In genomic region chr14:92510972-92511371, GRCh38 we compare ENCODE assay signal across 13 cellular contexts. TPM values are rescaled to one million over a fixed set of nuclear protein-coding genes. Genes with fewer than 3 reads are reported as not detected.
A peak's percentile ranks its signal among the peaks of the same experiment; 100 is the strongest.
DNase-seq lines count a peak whose midpoint lies in the region; ATAC-seq and TF ChIP-seq lines count a peak whose summit lies in the region.
"Had no signal": no experiment of that assay in that cellular context is flagged by ENCODE, and none has a peak within 500 bp of the region (broad histone marks: within the 10 kb centered on the region; RNA-seq: fewer than 3 reads in every experiment).

No MANE protein-coding gene starts in this region.

- no peak for TF ChIP-seq CTCF in left ventricle myocardium inferior (IDR thresholded peaks at IDR 0.05; ENCODE audit: borderline replicate concordance)
- peak; percentile 34 for TF ChIP-seq CTCF in liver (IDR thresholded peaks at IDR 0.05; ENCODE audit: low read depth, low read length, missing input control)

- CTCF ChIA-PET in CD4-positive, alpha-beta memory T cell (lab: Charles Lee; ENCODE audit: partially characterized antibody): no interaction called here

- no peak overlapping the region for H3K9ac ChIP-seq in liver (ENCODE audit: low read depth in 1 of 2, low read length in 2 of 2)

- peak; percentile 63 to 70 for TF ChIP-seq RAD21 in liver (IDR thresholded peaks at IDR 0.05)

- 95% methylated on average over 2 of the region's 2 CpGs for WGBS in right cardiac atrium
- 91% methylated on average over 2 of the region's 2 CpGs for WGBS in liver

- H3K36me3 ChIP-seq in left ventricle myocardium inferior (no peaks in the 10 kb centered on the region), liver (ENCODE audit: control insufficient read depth in 4 of 4, insufficient read depth in 3 of 4, low read depth in 1 of 4, low read length in 3 of 4) (no peaks in the 10 kb centered on the region)
- H3K36me3 ChIP-seq in CD4-positive, alpha-beta memory T cell (ENCODE audit: insufficient read depth, low read length): no peaks in the 10 kb centered on the region

- H3K9me3 Mint-ChIP-seq in CD4-positive, alpha-beta memory T cell: no peaks in the 10 kb centered on the region
- H3K9me3 Mint-ChIP-seq: stimulated activated naive B cell treated with anti-CD40 and anti-IgM and Interleukin-4, amounts not matched to agents 10 μg/mL and 1 μg/mL and 100 μg/mL, for 72 hours had no signal

- H3K27me3 Mint-ChIP-seq in CD4-positive, alpha-beta memory T cell: peaks cover 0 to 2% of the 10 kb centered on the region in 2 donors
- H3K27me3 Mint-ChIP-seq: stimulated activated naive B cell treated with anti-CD40 and anti-IgM and Interleukin-4, amounts not matched to agents 10 μg/mL and 1 μg/mL and 100 μg/mL, for 72 hours had no signal

- peak overlapping the region in 1 of 8 donors; percentile 52 for H3K4me3 Mint-ChIP-seq in CD4-positive, alpha-beta memory T cell
- H3K4me3 Mint-ChIP-seq: stimulated activated naive B cell treated with anti-CD40 and anti-IgM and Interleukin-4, amounts not matched to agents 10 μg/mL and 1 μg/mL and 100 μg/mL, for 72 hours had no signal

- no peak overlapping the region for H3K4me3 ChIP-seq in left ventricle myocardium inferior
- no peak overlapping the region for H3K4me3 ChIP-seq in right cardiac atrium (ENCODE audit: low read length)
- H3K4me3 ChIP-seq in liver (ENCODE audit: low read depth in 1 of 3, low read length in 3 of 3): no peak overlapping the region
- H3K4me3 ChIP-seq in CD4-positive, alpha-beta memory T cell (ENCODE audit: low read length in 2 of 2): no peak overlapping the region

- peaks cover 9 to 29% (median 15%) of the 10 kb centered on the region in 4 donors for H3K4me1 Mint-ChIP-seq in CD4-positive, alpha-beta memory T cell

- no peak for ATAC-seq in right cardiac atrium
- no peak for ATAC-seq in HG02938 (IDR thresholded peaks at IDR 0.05; ENCODE audit: unreplicated experiment)
- ATAC-seq: stimulated activated naive B cell treated with anti-CD40 and anti-IgM and Interleukin-4, amounts not matched to agents 10 μg/mL and 1 μg/mL and 100 μg/mL, for 72 hours had no signal

- H3K9me3 ChIP-seq in left ventricle myocardium inferior (replicated peaks) (no peaks in the 10 kb centered on the region), right cardiac atrium (ENCODE audit: control insufficient read depth, low read length) (no peaks in the 10 kb centered on the region), liver (ENCODE audit: control insufficient read depth in 4 of 4, low read length in 3 of 4) (no peaks in the 10 kb centered on the region)
- no peaks in the 10 kb centered on the region for H3K9me3 ChIP-seq in CD4-positive, alpha-beta memory T cell (ENCODE audit: control insufficient read depth in 1 of 2, low read length in 2 of 2)

- no peak for DNase-seq in left ventricle myocardium inferior
- no peak for DNase-seq in right cardiac atrium
- peak; percentile 68 for DNase-seq in SW480 (ENCODE audit: low spot score)
- no peak for DNase-seq in CD4-positive, alpha-beta memory T cell
- DNase-seq in GF-D8 (lab: John Stamatoyannopoulos, UW): no peak
- no peak for DNase-seq in pons (ENCODE audit: low spot score)
- DNase-seq: activated CD4-positive, alpha-beta T cell treated with anti-CD3 and anti-CD28 coated beads, Interleukin-2, amount 50 U/mL, for 4 hours; AML-193; NCI-H187; Right ventricle myocardium superior; stimulated activated naive B cell treated with anti-CD40 and anti-IgM and Interleukin-4, amounts not matched to agents 10 μg/mL and 1 μg/mL and 100 μg/mL, for 72 hours had no signal

- H3K27ac ChIP-seq in left ventricle myocardium inferior (replicated peaks) (peak overlapping the region; percentile 94), right cardiac atrium (ENCODE audit: low read length) (no peak overlapping the region), liver (ENCODE audit: low read depth in 1 of 2, low read length in 2 of 2) (no peak overlapping the region)
- no peak overlapping the region for H3K27ac ChIP-seq in CD4-positive, alpha-beta memory T cell (ENCODE audit: low read depth, low read length)

- POLR2A ChIA-PET in CD4-positive, alpha-beta memory T cell (lab: Charles Lee; ENCODE audit: partially characterized antibody): no interaction called here

- intact Hi-C loops in left ventricle myocardium inferior (cut with micrococcal nuclease) (no loop called here), right cardiac atrium (cut with DNase I) (no loop called here)
- intact Hi-C loops in CD4-positive, alpha-beta memory T cell (cut with micrococcal nuclease): loop anchor here (5.0 kb wide), 1 partner anchor 171 kb away; no protein-coding TSS in a partner anchor

- H3K27me3 ChIP-seq in left ventricle myocardium inferior (ENCODE audit: low read depth) (no peaks in the 10 kb centered on the region), right cardiac atrium (ENCODE audit: control insufficient read depth, insufficient read depth) (no peaks in the 10 kb centered on the region), liver (ENCODE audit: control insufficient read depth in 4 of 4, insufficient read depth in 4 of 4, low read length in 3 of 4) (no peaks in the 10 kb centered on the region)
- H3K27me3 ChIP-seq in CD4-positive, alpha-beta memory T cell (ENCODE audit: insufficient read depth, low read length): no peaks in the 10 kb centered on the region

- peaks cover 48% of the 10 kb centered on the region for H3K4me1 ChIP-seq in left ventricle myocardium inferior
- peaks cover 4% of the 10 kb centered on the region for H3K4me1 ChIP-seq in right cardiac atrium (ENCODE audit: control insufficient read depth, insufficient read depth, low read length)
- peaks cover 0 to 25% (median 13%) of the 10 kb centered on the region in 4 donors for H3K4me1 ChIP-seq in liver (ENCODE audit: control insufficient read depth in 4 of 4, insufficient read depth in 4 of 4, low read length in 3 of 4)
- peaks cover 33% of the 10 kb centered on the region for H3K4me1 ChIP-seq in CD4-positive, alpha-beta memory T cell (ENCODE audit: insufficient read depth, low read length)

- H3K27ac Mint-ChIP-seq in CD4-positive, alpha-beta memory T cell: no peak overlapping the region

- H3K36me3 Mint-ChIP-seq in CD4-positive, alpha-beta memory T cell: no peaks in the 10 kb centered on the region
- H3K36me3 Mint-ChIP-seq: stimulated activated naive B cell treated with anti-CD40 and anti-IgM and Interleukin-4, amounts not matched to agents 10 μg/mL and 1 μg/mL and 100 μg/mL, for 72 hours had no signal

TF ChIP-seq in liver, 16 proteins besides CTCF, POLR2A, EP300 and RAD21:
- TF ChIP-seq TAF1 (conservative IDR thresholded peaks at IDR 0.05) (no peak), NR2F2 (IDR thresholded peaks at IDR 0.05) (no peak), MAX (IDR thresholded peaks at IDR 0.05) (no peak), HNF4G (IDR thresholded peaks at IDR 0.05) (no peak), EGR1 (IDR thresholded peaks at IDR 0.05; ENCODE audit: low read depth in 2 of 2) (no peak), GABPA (IDR thresholded peaks at IDR 0.05 in 1 of 2, conservative IDR thresholded peaks at IDR 0.05 in 1 of 2) (no peak), FOXA1 (IDR thresholded peaks at IDR 0.05) (no peak), REST (IDR thresholded peaks at IDR 0.05) (no peak)

RNA-seq across cellular contexts. Expression of gene RIN3, which starts 2.6 kb away (rescaled TPM):
- total RNA-seq in left ventricle myocardium inferior (13.8 TPM), right cardiac atrium (10 to 100 TPM; 10.3 to 15.2 (median 14.6) TPM), liver (10 to 100 TPM in 1 of 2 donors, 1 to 10 TPM in 1; 6.8 to 15.6 TPM)
- polyA plus RNA-seq in right cardiac atrium (7.5 TPM), liver (10 to 100 TPM in 1 of 2 donors, 1 to 10 TPM in 1; 5.0 to 11.1 TPM)
- total RNA-seq in CD4-positive, alpha-beta memory T cell: 10 to 100 TPM; 66.9 to 74.9 TPM
- polyA plus RNA-seq in CD4-positive, alpha-beta memory T cell: 10 to 100 TPM in 1 of 2 donors, 1 to 10 TPM in 1; 4.0 to 25.0 TPM
